21 cellular contexts compared by ENCODE assay signal in genomic region chr7:4325732-4326131, GRCh38.
"Had no signal": no experiment of that assay in that cellular context is flagged by ENCODE, and none has a peak within 500 bp of the region (broad histone marks: within the 10 kb centered on the region; RNA-seq: fewer than 3 reads in every experiment).

No MANE protein-coding gene starts in this region.

- H3K27ac Mint-ChIP-seq: activated CD8-positive, alpha-beta T cell treated with anti-CD3 and anti-CD28 coated beads for 36 hours; activated naive CD8-positive, alpha-beta T cell treated with anti-CD3 and anti-CD28 coated beads, Interleukin-2, amount 10 ng/mL, durations not matched to agents 7 days and 5 days had no signal

- H3K27ac ChIP-seq: adrenal gland had no signal

- H3K4me3 Mint-ChIP-seq: activated CD8-positive, alpha-beta T cell treated with anti-CD3 and anti-CD28 coated beads for 36 hours; activated naive CD8-positive, alpha-beta T cell treated with anti-CD3 and anti-CD28 coated beads, Interleukin-2, amount 10 ng/mL, durations not matched to agents 7 days and 5 days had no signal

- H3K4me3 ChIP-seq: adrenal gland, MG63 had no signal

- H3K4me1 ChIP-seq: adrenal gland had no signal

- H3K36me3 Mint-ChIP-seq: activated naive CD8-positive, alpha-beta T cell treated with anti-CD3 and anti-CD28 coated beads, Interleukin-2, amount 10 ng/mL, durations not matched to agents 7 days and 5 days had no signal

- H3K9me3 ChIP-seq: adrenal gland, MG63 had no signal

- ATAC-seq: activated CD4-positive, CD25-positive, alpha-beta regulatory T cell treated with anti-CD3 and anti-CD28 coated beads, Interleukin-2, amount 50 U/mL, for 24 hours; activated CD8-positive, alpha-beta T cell treated with anti-CD3 and anti-CD28 coated beads for 36 hours had no signal

- DNase-seq: activated CD4-positive, alpha-beta T cell treated with anti-CD3 and anti-CD28 coated beads for 4 hours; activated CD8-positive, alpha-beta memory T cell treated with anti-CD3 and anti-CD28 coated beads, Interleukin-2, amount 50 U/mL, for 48 hours; activated CD8-positive, alpha-beta T cell treated with anti-CD3 and anti-CD28 coated beads for 36 hours; activated naive CD4-positive, alpha-beta T cell treated with anti-CD3 and anti-CD28 coated beads, Interleukin-2, amount 50 U/mL, for 16 hours; activated naive CD8-positive, alpha-beta T cell treated with anti-CD3 and anti-CD28 coated beads, Interleukin-2, amount 10 ng/mL, durations not matched to agents 7 days and 5 days; activated T-cell treated with anti-CD3 and anti-CD28 coated beads, Interleukin-2, amount 50 U/mL, for 1 hour; adrenal gland; anterior cingulate cortex; cerebellar nuclear complex; MG63; NCI-H1092; NCI-H1417; NCI-H1930; NCI-H2171; NCI-H2227 treated with DMSO at 0.1 percent for 48 hours; NCI-H446 treated with DMSO at 0.1 percent for 48 hours; NCI-H526; NCI-H774; SK-N-SH; T-helper 1 cell had no signal

- H3K4me1 Mint-ChIP-seq: activated naive CD8-positive, alpha-beta T cell treated with anti-CD3 and anti-CD28 coated beads, Interleukin-2, amount 10 ng/mL, durations not matched to agents 7 days and 5 days had no signal

- H3K27me3 Mint-ChIP-seq: activated CD8-positive, alpha-beta T cell treated with anti-CD3 and anti-CD28 coated beads for 36 hours; activated naive CD8-positive, alpha-beta T cell treated with anti-CD3 and anti-CD28 coated beads, Interleukin-2, amount 10 ng/mL, durations not matched to agents 7 days and 5 days had no signal

- H3K36me3 ChIP-seq: adrenal gland, MG63 had no signal

- H3K27me3 ChIP-seq: adrenal gland, MG63 had no signal
